8 cellular contexts compared by ENCODE assay signal in the genomic region with DNA sequence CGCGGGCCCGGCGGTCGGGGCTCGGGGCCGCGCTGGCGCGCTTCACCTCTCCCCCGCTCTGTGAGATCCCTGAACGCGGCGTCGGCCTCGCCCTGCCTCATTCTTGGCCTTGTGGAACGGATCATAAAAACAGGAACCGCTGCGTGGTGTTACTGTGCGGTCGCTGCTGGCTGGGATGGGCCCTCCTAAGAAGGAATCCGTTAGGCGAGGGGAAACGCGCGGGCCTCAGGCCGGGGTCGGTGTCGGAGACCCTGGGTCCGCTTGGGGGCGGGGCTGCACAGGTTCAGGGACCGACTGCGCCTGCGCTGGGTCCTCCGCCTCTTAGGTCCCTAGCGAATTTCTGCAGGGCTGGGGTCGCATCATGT. TPM values are rescaled to one million over a fixed set of nuclear protein-coding genes. Genes with fewer than 3 reads are reported as not detected.
DNase-seq lines count a peak whose midpoint lies in the region; ATAC-seq, FAIRE-seq and TF ChIP-seq lines count a peak whose summit lies in the region.

No MANE protein-coding gene starts in this region.

- DNase-seq in NCI-H187 (lab: John Stamatoyannopoulos, UW), result peak; percentile 46
- DNase-seq in NCI-H187 treated with DMSO at 0.1 percent for 48 hours (lab: John Stamatoyannopoulos, UW), result no peak
- peak; percentile 25 for DNase-seq in NCI-H2107 treated with DMSO at 0.1 percent for 48 hours (lab: John Stamatoyannopoulos, UW; ENCODE audit: unreplicated experiment)
- DNase-seq in activated CD4-positive, CD25-positive, alpha-beta regulatory T cell treated with anti-CD3 and anti-CD28 coated beads, Interleukin-2, amount 50 U/mL, for 16 hours (ENCODE audit: low read depth, low spot score), result peak; percentile 47
- peak; percentile 41 to 44 for DNase-seq in central memory CD8-positive, alpha-beta T cell (ENCODE audit: low spot score in 2 of 2)
- peak; percentile 84 for DNase-seq in kidney
- peak; percentile 89 for DNase-seq in stimulated activated CD4-positive, alpha-beta T cell treated with anti-CD3 and anti-CD28 coated beads, Interleukin-15, amount 100 ng/mL, for 24 hours

- no peaks in the 10 kb centered on the region for H3K9me3 Mint-ChIP-seq in central memory CD8-positive, alpha-beta T cell

- no peak for TF ChIP-seq CTCF in kidney (IDR thresholded peaks at IDR 0.05; ENCODE audit: borderline replicate concordance, extremely low read depth, insufficient read depth)

- H3K27me3 Mint-ChIP-seq in central memory CD8-positive, alpha-beta T cell, result no peaks in the 10 kb centered on the region

- peak overlapping the region; percentile 68 to 79 for H3K27ac ChIP-seq in kidney (ENCODE audit: low read depth in 2 of 2, low read length in 2 of 2)

- peak overlapping the region; percentile 86 to 94 for H3K4me3 ChIP-seq in kidney (ENCODE audit: low read length in 2 of 2)

- peaks cover 28% of the 10 kb centered on the region for H3K36me3 Mint-ChIP-seq in central memory CD8-positive, alpha-beta T cell (ENCODE audit: insufficient read depth)

- no peak for FAIRE-seq in kidney (lab: Jason Lieb, UNC)

- peak overlapping the region in 1 of 2 donors; percentile 43 for H3K9ac ChIP-seq in kidney (ENCODE audit: low read length in 2 of 2)

- peaks cover 4% of the 10 kb centered on the region in 2 donors for H3K4me1 ChIP-seq in kidney (ENCODE audit: control insufficient read depth in 1 of 2, insufficient read depth in 1 of 2, low read depth in 1 of 2, low read length in 2 of 2)

- no peaks in the 10 kb centered on the region for H3K9me3 ChIP-seq in kidney (ENCODE audit: control insufficient read depth in 1 of 2, low read length in 2 of 2)

- peaks cover 24% of the 10 kb centered on the region for H3K4me1 Mint-ChIP-seq in central memory CD8-positive, alpha-beta T cell

- peak overlapping the region; percentile 95 for H3K4me3 Mint-ChIP-seq in central memory CD8-positive, alpha-beta T cell

- intact Hi-C loops in kidney (cut with DNase I), result no loop called here

- peak overlapping the region; percentile 99 for H3K27ac Mint-ChIP-seq in central memory CD8-positive, alpha-beta T cell (ENCODE audit: low read depth)

- ATAC-seq in HG02973 (IDR thresholded peaks at IDR 0.05; ENCODE audit: unreplicated experiment), result peak; percentile 28
- ATAC-seq in central memory CD8-positive, alpha-beta T cell (replicated peaks; ENCODE audit: extremely low read depth, poor library complexity, severe bottlenecking), result peak; percentile 12

- H3K36me3 ChIP-seq in kidney (ENCODE audit: control insufficient read depth in 1 of 2, insufficient read depth in 2 of 2, low read length in 2 of 2), result no peaks in the 10 kb centered on the region

RNA-seq across cellular contexts. Expression of gene CKAP2, which starts 0.4 kb away (rescaled TPM):
- 5.8 TPM for total RNA-seq in kidney
- 4.9 TPM for polyA plus RNA-seq in kidney (ENCODE audit: insufficient read depth, low read depth, low replicate concordance)

RNA-seq across cellular contexts. Expression of gene VPS36, which starts 5.2 kb away (rescaled TPM):
- 48.9 TPM for total RNA-seq in kidney
- 19.2 TPM for polyA plus RNA-seq in kidney (ENCODE audit: insufficient read depth, low read depth, low replicate concordance)

RNA-seq across cellular contexts. Expression of gene THSD1, which starts 49.7 kb away (rescaled TPM):
- 6.4 TPM for total RNA-seq in kidney
- polyA plus RNA-seq in kidney (ENCODE audit: insufficient read depth, low read depth, low replicate concordance), result 2.2 TPM
